Comparison of ENCODE assay signal across 1 cellular context in the genomic region with DNA sequence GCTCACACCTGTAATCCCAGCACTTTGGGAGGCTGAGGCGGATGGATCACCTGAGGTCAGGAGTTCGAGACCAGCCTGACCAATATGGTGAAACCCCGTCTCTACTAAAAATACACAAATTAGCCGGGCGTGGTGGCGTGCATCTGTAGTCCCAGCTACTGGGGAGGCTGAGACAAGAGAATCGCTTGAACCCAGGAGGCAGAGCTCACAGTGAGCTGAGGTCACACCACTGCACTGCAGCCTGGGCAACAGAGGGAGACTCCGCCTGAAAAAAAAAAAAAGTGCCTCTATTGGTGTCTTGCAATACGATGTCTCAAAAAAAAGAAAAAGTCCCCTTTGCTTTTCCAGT.
TF ChIP-seq lines count a peak whose summit lies in the region.

No MANE protein-coding gene starts in this region.

TF ChIP-seq in GM12878, 131 proteins besides CTCF, POLR2A, EP300 and RAD21:
- TF ChIP-seq BHLHE40 (IDR thresholded peaks at IDR 0.05; ENCODE audit: borderline replicate concordance in 1 of 2, low read depth in 2 of 2, low read length in 1 of 2): peak in 1 of 2 experiments; percentile 25; a peak in 1 of 4 replicates
